1 cellular context compared by ENCODE assay signal in the genomic region with DNA sequence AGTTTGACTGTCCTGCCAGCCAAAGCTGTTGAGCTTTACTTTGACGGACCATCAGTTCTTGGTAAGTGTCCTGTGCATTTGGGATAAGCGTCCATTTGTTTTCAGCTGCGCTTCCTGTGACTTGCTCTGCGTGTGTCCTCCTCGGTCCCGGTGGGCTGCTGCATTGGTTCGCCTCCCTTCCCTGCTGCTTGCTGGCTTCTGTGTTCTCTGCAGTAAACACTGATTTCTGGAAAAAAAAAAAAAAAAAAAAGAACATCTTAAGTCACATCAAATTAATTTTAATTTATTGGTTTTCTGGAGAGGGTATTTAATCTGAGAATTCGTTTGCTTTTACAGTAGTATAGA.
TF ChIP-seq lines count a peak whose summit lies in the region.

No MANE protein-coding gene starts in this region.

TF ChIP-seq in GM23338, 12 proteins besides CTCF, POLR2A, EP300 and RAD21 (continued from another document):
- TF ChIP-seq, protein P1, sequence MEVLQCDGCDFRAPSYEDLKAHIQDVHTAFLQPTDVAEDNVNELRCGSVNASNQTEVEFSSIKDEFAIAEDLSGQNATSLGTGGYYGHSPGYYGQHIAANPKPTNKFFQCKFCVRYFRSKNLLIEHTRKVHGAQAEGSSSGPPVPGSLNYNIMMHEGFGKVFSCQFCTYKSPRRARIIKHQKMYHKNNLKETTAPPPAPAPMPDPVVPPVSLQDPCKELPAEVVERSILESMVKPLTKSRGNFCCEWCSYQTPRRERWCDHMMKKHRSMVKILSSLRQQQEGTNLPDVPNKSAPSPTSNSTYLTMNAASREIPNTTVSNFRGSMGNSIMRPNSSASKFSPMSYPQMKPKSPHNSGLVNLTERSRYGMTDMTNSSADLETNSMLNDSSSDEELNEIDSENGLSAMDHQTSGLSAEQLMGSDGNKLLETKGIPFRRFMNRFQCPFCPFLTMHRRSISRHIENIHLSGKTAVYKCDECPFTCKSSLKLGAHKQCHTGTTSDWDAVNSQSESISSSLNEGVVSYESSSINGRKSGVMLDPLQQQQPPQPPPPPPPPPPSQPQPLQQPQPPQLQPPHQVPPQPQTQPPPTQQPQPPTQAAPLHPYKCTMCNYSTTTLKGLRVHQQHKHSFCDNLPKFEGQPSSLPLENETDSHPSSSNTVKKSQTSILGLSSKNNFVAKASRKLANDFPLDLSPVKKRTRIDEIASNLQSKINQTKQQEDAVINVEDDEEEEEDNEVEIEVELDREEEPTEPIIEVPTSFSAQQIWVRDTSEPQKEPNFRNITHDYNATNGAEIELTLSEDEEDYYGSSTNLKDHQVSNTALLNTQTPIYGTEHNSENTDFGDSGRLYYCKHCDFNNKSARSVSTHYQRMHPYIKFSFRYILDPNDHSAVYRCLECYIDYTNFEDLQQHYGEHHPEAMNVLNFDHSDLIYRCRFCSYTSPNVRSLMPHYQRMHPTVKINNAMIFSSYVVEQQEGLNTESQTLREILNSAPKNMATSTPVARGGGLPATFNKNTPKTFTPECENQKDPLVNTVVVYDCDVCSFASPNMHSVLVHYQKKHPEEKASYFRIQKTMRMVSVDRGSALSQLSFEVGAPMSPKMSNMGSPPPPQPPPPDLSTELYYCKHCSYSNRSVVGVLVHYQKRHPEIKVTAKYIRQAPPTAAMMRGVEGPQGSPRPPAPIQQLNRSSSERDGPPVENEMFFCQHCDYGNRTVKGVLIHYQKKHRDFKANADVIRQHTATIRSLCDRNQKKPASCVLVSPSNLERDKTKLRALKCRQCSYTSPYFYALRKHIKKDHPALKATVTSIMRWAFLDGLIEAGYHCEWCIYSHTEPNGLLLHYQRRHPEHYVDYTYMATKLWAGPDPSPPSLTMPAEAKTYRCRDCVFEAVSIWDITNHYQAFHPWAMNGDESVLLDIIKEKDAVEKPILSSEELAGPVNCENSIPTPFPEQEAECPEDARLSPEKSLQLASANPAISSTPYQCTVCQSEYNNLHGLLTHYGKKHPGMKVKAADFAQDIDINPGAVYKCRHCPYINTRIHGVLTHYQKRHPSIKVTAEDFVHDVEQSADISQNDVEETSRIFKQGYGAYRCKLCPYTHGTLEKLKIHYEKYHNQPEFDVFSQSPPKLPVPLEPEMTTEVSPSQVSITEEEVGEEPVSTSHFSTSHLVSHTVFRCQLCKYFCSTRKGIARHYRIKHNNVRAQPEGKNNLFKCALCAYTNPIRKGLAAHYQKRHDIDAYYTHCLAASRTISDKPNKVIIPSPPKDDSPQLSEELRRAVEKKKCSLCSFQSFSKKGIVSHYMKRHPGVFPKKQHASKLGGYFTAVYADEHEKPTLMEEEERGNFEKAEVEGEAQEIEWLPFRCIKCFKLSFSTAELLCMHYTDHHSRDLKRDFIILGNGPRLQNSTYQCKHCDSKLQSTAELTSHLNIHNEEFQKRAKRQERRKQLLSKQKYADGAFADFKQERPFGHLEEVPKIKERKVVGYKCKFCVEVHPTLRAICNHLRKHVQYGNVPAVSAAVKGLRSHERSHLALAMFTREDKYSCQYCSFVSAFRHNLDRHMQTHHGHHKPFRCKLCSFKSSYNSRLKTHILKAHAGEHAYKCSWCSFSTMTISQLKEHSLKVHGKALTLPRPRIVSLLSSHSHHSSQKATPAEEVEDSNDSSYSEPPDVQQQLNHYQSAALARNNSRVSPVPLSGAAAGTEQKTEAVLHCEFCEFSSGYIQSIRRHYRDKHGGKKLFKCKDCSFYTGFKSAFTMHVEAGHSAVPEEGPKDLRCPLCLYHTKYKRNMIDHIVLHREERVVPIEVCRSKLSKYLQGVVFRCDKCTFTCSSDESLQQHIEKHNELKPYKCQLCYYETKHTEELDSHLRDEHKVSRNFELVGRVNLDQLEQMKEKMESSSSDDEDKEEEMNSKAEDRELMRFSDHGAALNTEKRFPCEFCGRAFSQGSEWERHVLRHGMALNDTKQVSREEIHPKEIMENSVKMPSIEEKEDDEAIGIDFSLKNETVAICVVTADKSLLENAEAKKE (CRISPR knock-in tag; IDR thresholded peaks at IDR 0.05): no peak
- TF ChIP-seq EZH2phosphoT487 (IDR thresholded peaks at IDR 0.05; ENCODE audit: unreplicated experiment) (no peak), JUNB (IDR thresholded peaks at IDR 0.05; ENCODE audit: unreplicated experiment) (no peak)
